Comparison of ENCODE assay signal across 33 cellular contexts in the genomic region with DNA sequence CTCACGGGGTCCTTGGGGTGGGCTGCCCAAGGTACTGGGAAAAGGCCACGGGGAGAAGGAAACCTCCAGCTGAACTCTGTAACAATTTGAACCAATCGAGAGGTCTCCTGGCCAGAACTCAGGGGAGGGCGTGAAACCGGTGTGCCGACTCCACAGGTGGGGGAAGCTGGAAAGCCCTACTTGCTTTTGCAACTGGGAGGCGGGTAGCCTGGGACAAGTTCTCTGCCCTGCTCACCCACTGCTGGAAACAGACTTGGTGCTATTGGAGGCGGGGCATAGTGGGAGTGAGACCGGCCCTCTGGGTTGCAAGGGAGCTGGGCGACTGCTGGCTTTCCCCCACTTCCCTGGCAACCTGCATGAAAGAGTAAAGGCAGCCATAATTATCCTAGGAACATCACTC.
"Had no signal": no experiment of that assay in that cellular context is flagged by ENCODE, and none has a peak within 500 bp of the region (broad histone marks: within the 10 kb centered on the region; RNA-seq: fewer than 3 reads in every experiment).

No MANE protein-coding gene starts in this region.

- H3K27ac Mint-ChIP-seq: activated CD8-positive, alpha-beta T cell treated with anti-CD3 and anti-CD28 coated beads for 36 hours; activated naive CD4-positive, alpha-beta T cell treated with anti-CD3 and anti-CD28 coated beads, Interleukin-2, amount 50 U/mL, for 24 hours; activated naive CD8-positive, alpha-beta T cell treated with anti-CD3 and anti-CD28 coated beads, Interleukin-2, amount 10 ng/mL, durations not matched to agents 7 days and 5 days; activated T-cell treated with anti-CD3 and anti-CD28 coated beads, Interleukin-2, amount 50 U/mL, for 24 hours; activated T-helper 2 cell treated with anti-CD3 and anti-CD28 coated beads, Interferon-gamma antibody, Interleukin-2, Interleukin-4, amounts not matched to agents 10 μg/mL and 5 μg/mL and 100 μg/mL, durations not matched to agents 14 hours and 24 hours and 36 hours had no signal

- H3K36me3 Mint-ChIP-seq: activated naive CD4-positive, alpha-beta T cell treated with anti-CD3 and anti-CD28 coated beads, Interleukin-2, amount 50 U/mL, for 24 hours; activated naive CD8-positive, alpha-beta T cell treated with anti-CD3 and anti-CD28 coated beads, Interleukin-2, amount 10 ng/mL, durations not matched to agents 7 days and 5 days had no signal

- H3K36me3 ChIP-seq: ascending aorta, breast epithelium, MG63, Peyer's patch, SJSA1 had no signal

- H3K4me3 Mint-ChIP-seq: activated CD8-positive, alpha-beta T cell treated with anti-CD3 and anti-CD28 coated beads for 36 hours; activated naive CD4-positive, alpha-beta T cell treated with anti-CD3 and anti-CD28 coated beads, Interleukin-2, amount 50 U/mL, for 24 hours; activated naive CD8-positive, alpha-beta T cell treated with anti-CD3 and anti-CD28 coated beads, Interleukin-2, amount 10 ng/mL, durations not matched to agents 7 days and 5 days; activated T-cell treated with anti-CD3 and anti-CD28 coated beads, Interleukin-2, amount 50 U/mL, for 24 hours had no signal

- H3K9me3 Mint-ChIP-seq: activated T-helper 2 cell treated with anti-CD3 and anti-CD28 coated beads, Interferon-gamma antibody, Interleukin-2, Interleukin-4, amounts not matched to agents 10 μg/mL and 5 μg/mL and 100 μg/mL, durations not matched to agents 14 hours and 24 hours and 36 hours had no signal

- H3K4me3 ChIP-seq: ascending aorta, body of pancreas, breast epithelium, MG63, Peyer's patch, SJSA1 had no signal

- DNase-seq: activated CD4-positive, alpha-beta T cell treated with anti-CD3 and anti-CD28 coated beads for 1 hour; activated CD4-positive, alpha-beta T cell treated with anti-CD3 and anti-CD28 coated beads for 48 hours; activated CD4-positive, CD25-positive, alpha-beta regulatory T cell; activated CD8-positive, alpha-beta T cell treated with anti-CD3 and anti-CD28 coated beads for 36 hours; activated gamma-delta T cell; activated naive CD4-positive, alpha-beta T cell treated with Interleukin-2 at 50 U/mL for 16 hours; activated naive CD8-positive, alpha-beta T cell treated with anti-CD3 and anti-CD28 coated beads, Interleukin-2, amount 10 ng/mL, durations not matched to agents 7 days and 5 days; activated T-cell treated with anti-CD3 and anti-CD28 coated beads, Interleukin-2, amount 50 U/mL, for 24 hours; amygdala; body of pancreas; Kasumi-1; MG63; NCI-H1048; NCI-H1105 treated with DMSO at 0.1 percent for 48 hours; NCI-H1436; NCI-H1694; NCI-H1930; NCI-H2081 treated with DMSO at 0.1 percent for 48 hours; NCI-H345; NCI-H524 treated with DMSO at 0.1 percent for 48 hours; Peyer's patch; RPMI8226; SHP77 treated with DMSO at 0.1 percent for 48 hours; SW 1271; T-helper 1 cell; T-helper 2 cell; T-helper 9 cell had no signal

- ATAC-seq: activated CD8-positive, alpha-beta T cell treated with anti-CD3 and anti-CD28 coated beads for 36 hours; body of pancreas had no signal

- H3K4me1 ChIP-seq: ascending aorta, body of pancreas, breast epithelium, Peyer's patch had no signal

- H3K27me3 Mint-ChIP-seq: activated naive CD8-positive, alpha-beta T cell treated with anti-CD3 and anti-CD28 coated beads, Interleukin-2, amount 10 ng/mL, durations not matched to agents 7 days and 5 days had no signal

- H3K4me1 Mint-ChIP-seq: activated naive CD4-positive, alpha-beta T cell treated with anti-CD3 and anti-CD28 coated beads, Interleukin-2, amount 50 U/mL, for 24 hours; activated naive CD8-positive, alpha-beta T cell treated with anti-CD3 and anti-CD28 coated beads, Interleukin-2, amount 10 ng/mL, durations not matched to agents 7 days and 5 days had no signal

- H3K9me3 ChIP-seq: ascending aorta, body of pancreas, MG63, Peyer's patch had no signal

- H3K27me3 ChIP-seq: ascending aorta, breast epithelium, MG63, Peyer's patch, SJSA1 had no signal

- H3K27ac ChIP-seq: ascending aorta, body of pancreas, breast epithelium, Peyer's patch, SJSA1, VCaP had no signal
